Comparison of ENCODE assay signal across 10 cellular contexts in genomic region chr14:22597265-22597664, GRCh38. TPM values are rescaled to one million over a fixed set of nuclear protein-coding genes. Genes with fewer than 3 reads are reported as not detected.
DNase-seq lines count a peak whose midpoint lies in the region; ATAC-seq lines count a peak whose summit lies in the region.
"Had no signal": no experiment of that assay in that cellular context is flagged by ENCODE, and none has a peak within 500 bp of the region (broad histone marks: within the 10 kb centered on the region; RNA-seq: fewer than 3 reads in every experiment).

No MANE protein-coding gene starts in this region.

- H3K9me3 Mint-ChIP-seq in activated T-cell treated with anti-CD3 and anti-CD28 coated beads, Interleukin-2, amount 50 U/mL, for 72 hours, result no peaks in the 10 kb centered on the region
- no peaks in the 10 kb centered on the region for H3K9me3 Mint-ChIP-seq in activated CD4-positive, alpha-beta memory T cell treated with anti-CD3 and anti-CD28 coated beads for 36 hours
- H3K9me3 Mint-ChIP-seq in stimulated activated naive CD8-positive, alpha-beta T cell treated with anti-CD3 and anti-CD28 coated beads, Interleukin-15, amount 100 ng/mL, for 72 hours, result no peaks in the 10 kb centered on the region

- intact Hi-C loops in activated CD4-positive, alpha-beta memory T cell treated with anti-CD3 and anti-CD28 coated beads for 36 hours (cut with micrococcal nuclease), result no loop called here

- H3K36me3 Mint-ChIP-seq in activated T-cell treated with anti-CD3 and anti-CD28 coated beads, Interleukin-2, amount 50 U/mL, for 72 hours (ENCODE audit: insufficient read depth in 2 of 2), result peaks cover 5% of the 10 kb centered on the region in 2 donors
- H3K36me3 Mint-ChIP-seq in activated CD4-positive, alpha-beta memory T cell treated with anti-CD3 and anti-CD28 coated beads for 36 hours, result peaks cover 4% of the 10 kb centered on the region

- peaks cover 58% of the 10 kb centered on the region for H3K4me1 Mint-ChIP-seq in activated T-cell treated with anti-CD3 and anti-CD28 coated beads, Interleukin-2, amount 50 U/mL, for 72 hours (ENCODE audit: low read depth)
- peaks cover 35% of the 10 kb centered on the region for H3K4me1 Mint-ChIP-seq in activated CD4-positive, alpha-beta memory T cell treated with anti-CD3 and anti-CD28 coated beads for 36 hours (ENCODE audit: low read depth)
- peaks cover 42% of the 10 kb centered on the region for H3K4me1 Mint-ChIP-seq in stimulated activated naive CD8-positive, alpha-beta T cell treated with anti-CD3 and anti-CD28 coated beads, Interleukin-15, amount 100 ng/mL, for 72 hours

- CTCF ChIA-PET in activated CD4-positive, alpha-beta memory T cell treated with anti-CD3 and anti-CD28 coated beads for 36 hours (lab: Charles Lee), result interaction anchor here (0.8 to 7.0 kb wide), 7 partner anchors 7 to 410 kb away, joined by 3 to 52 read pairs (median 4); partner anchors contain the start of gene DAD1

- peak overlapping the region; percentile 95 for H3K4me3 Mint-ChIP-seq in activated T-cell treated with anti-CD3 and anti-CD28 coated beads, Interleukin-2, amount 50 U/mL, for 72 hours
- peak overlapping the region; percentile 91 for H3K4me3 Mint-ChIP-seq in activated CD4-positive, alpha-beta memory T cell treated with anti-CD3 and anti-CD28 coated beads for 36 hours
- peak overlapping the region; percentile 87 to 97 for H3K4me3 Mint-ChIP-seq in stimulated activated naive CD8-positive, alpha-beta T cell treated with anti-CD3 and anti-CD28 coated beads, Interleukin-15, amount 100 ng/mL, for 72 hours

- no peaks in the 10 kb centered on the region for H3K27me3 Mint-ChIP-seq in activated T-cell treated with anti-CD3 and anti-CD28 coated beads, Interleukin-2, amount 50 U/mL, for 72 hours (ENCODE audit: low read depth)
- H3K27me3 Mint-ChIP-seq in activated CD4-positive, alpha-beta memory T cell treated with anti-CD3 and anti-CD28 coated beads for 36 hours, result no peaks in the 10 kb centered on the region
- no peaks in the 10 kb centered on the region for H3K27me3 Mint-ChIP-seq in stimulated activated naive CD8-positive, alpha-beta T cell treated with anti-CD3 and anti-CD28 coated beads, Interleukin-15, amount 100 ng/mL, for 72 hours

- no peak for ATAC-seq in activated T-cell treated with anti-CD3 and anti-CD28 coated beads, Interleukin-2, amount 50 U/mL, for 72 hours (replicated peaks in 1 of 2)
- no peak for ATAC-seq in stimulated activated naive CD8-positive, alpha-beta T cell treated with anti-CD3 and anti-CD28 coated beads, Interleukin-15, amount 100 ng/mL, for 72 hours
- no peak for ATAC-seq in GM21786 (IDR thresholded peaks at IDR 0.05; ENCODE audit: unreplicated experiment)
- no peak for ATAC-seq in HG03175 (IDR thresholded peaks at IDR 0.05; ENCODE audit: unreplicated experiment)

- no peak for DNase-seq in activated T-cell treated with anti-CD3 and anti-CD28 coated beads, Interleukin-2, amount 50 U/mL, for 72 hours
- no peak for DNase-seq in activated T-cell treated with anti-CD3 and anti-CD28 coated beads for 4 hours
- DNase-seq in activated CD4-positive, alpha-beta memory T cell treated with anti-CD3 and anti-CD28 coated beads for 36 hours, result no peak
- peak; percentile 13 for DNase-seq in iPS-NIHi7 (ENCODE audit: extremely low spot score)
- DNase-seq in stimulated activated naive CD8-positive, alpha-beta T cell treated with anti-CD3 and anti-CD28 coated beads, Interleukin-15, amount 100 ng/mL, for 72 hours, result no peak
- DNase-seq in DMS79 (lab: John Stamatoyannopoulos, UW), result no peak
- DNase-seq: RPMI8226 had no signal

- peak overlapping the region; percentile 38 for H3K27ac Mint-ChIP-seq in activated T-cell treated with anti-CD3 and anti-CD28 coated beads, Interleukin-2, amount 50 U/mL, for 72 hours
- no peak overlapping the region for H3K27ac Mint-ChIP-seq in activated CD4-positive, alpha-beta memory T cell treated with anti-CD3 and anti-CD28 coated beads for 36 hours
- no peak overlapping the region for H3K27ac Mint-ChIP-seq in stimulated activated naive CD8-positive, alpha-beta T cell treated with anti-CD3 and anti-CD28 coated beads, Interleukin-15, amount 100 ng/mL, for 72 hours

- POLR2A ChIA-PET in activated CD4-positive, alpha-beta memory T cell treated with anti-CD3 and anti-CD28 coated beads for 36 hours (lab: Charles Lee), result interaction anchor here (3.4 kb wide), 1 partner anchor 8 kb away, joined by 77 read pairs; the partner anchor contains the start of gene DAD1

RNA-seq across cellular contexts. Expression of gene ABHD4, which starts 0.8 kb away (rescaled TPM):
- 10 to 100 TPM; 18.8 to 21.9 TPM for total RNA-seq in activated T-cell treated with anti-CD3 and anti-CD28 coated beads, Interleukin-2, amount 50 U/mL, for 72 hours
- total RNA-seq in activated CD4-positive, alpha-beta memory T cell treated with anti-CD3 and anti-CD28 coated beads for 36 hours, result 10 to 100 TPM; 10.0 to 13.6 TPM

RNA-seq across cellular contexts. Expression of gene DAD1, which starts 8.2 kb away (rescaled TPM):
- 100 to 1,000 TPM; 165 to 188 TPM for total RNA-seq in activated T-cell treated with anti-CD3 and anti-CD28 coated beads, Interleukin-2, amount 50 U/mL, for 72 hours
- total RNA-seq in activated CD4-positive, alpha-beta memory T cell treated with anti-CD3 and anti-CD28 coated beads for 36 hours, result 100 to 1,000 TPM; 292 to 305 TPM

RNA-seq across cellular contexts. Expression of gene OR6J1, which starts 46.9 kb away (rescaled TPM):
- not detected for total RNA-seq in activated T-cell treated with anti-CD3 and anti-CD28 coated beads, Interleukin-2, amount 50 U/mL, for 72 hours
- total RNA-seq in activated CD4-positive, alpha-beta memory T cell treated with anti-CD3 and anti-CD28 coated beads for 36 hours, result not detected
- total RNA-seq: dermis microvascular lymphatic vessel endothelial cell had no signal
